ENCODE assay signal across 26 cellular contexts in the genomic region with DNA sequence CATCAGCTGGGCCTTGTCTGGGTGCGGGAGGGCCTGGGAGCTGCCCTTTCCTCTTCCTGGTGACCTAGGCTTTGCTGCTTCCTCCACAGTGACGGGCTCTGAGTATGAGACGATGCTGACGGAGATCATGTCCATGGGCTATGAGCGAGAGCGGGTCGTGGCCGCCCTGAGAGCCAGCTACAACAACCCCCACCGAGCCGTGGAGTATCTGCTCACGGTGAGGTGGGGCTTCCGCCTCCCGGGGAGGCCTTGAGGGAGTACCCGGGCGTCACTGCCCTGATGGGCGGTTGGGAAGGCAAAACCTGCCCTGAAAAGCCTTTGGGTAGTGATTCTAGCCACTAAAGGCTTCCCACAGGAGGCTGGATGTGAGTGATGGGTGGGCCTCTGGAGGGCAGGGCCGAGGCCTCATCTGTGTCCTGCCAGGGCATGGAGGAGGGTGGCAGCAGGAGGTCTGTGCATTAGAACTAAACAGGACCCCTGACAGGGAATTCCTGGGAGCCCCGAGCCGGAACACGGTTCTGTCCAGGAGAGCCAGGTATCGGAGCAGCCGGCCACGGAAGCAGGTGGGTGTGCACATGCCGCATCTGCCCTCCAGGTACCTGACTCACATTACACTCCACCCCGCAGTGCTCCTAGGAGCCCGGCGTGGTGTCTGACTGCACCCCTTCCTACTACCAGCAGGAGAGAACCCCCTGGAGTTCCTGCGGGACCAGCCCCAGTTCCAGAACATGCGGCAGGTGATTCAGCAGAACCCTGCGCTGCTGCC. TPM values are rescaled to one million over a fixed set of nuclear protein-coding genes. Genes with fewer than 3 reads are reported as not detected.
DNase-seq lines count a peak whose midpoint lies in the region; ATAC-seq and TF ChIP-seq lines count a peak whose summit lies in the region.
"Had no signal": no experiment of that assay in that cellular context is flagged by ENCODE, and none has a peak within 500 bp of the region (broad histone marks: within the 10 kb centered on the region; RNA-seq: fewer than 3 reads in every experiment).

No MANE protein-coding gene starts in this region.

- TF ChIP-seq POLR2A in gastrocnemius medialis (IDR thresholded peaks at IDR 0.05): no peak
- no peak for TF ChIP-seq POLR2A in GM18505 (IDR thresholded peaks at IDR 0.05; ENCODE audit: borderline replicate concordance, extremely low read depth, insufficient read depth, insufficient read length)

- peak overlapping the region; percentile 80 for H3K27ac Mint-ChIP-seq in dendritic cell treated with granulocyte-macrophage colony-stimulating factor and Interleukin-4, amounts not matched to agents 40 ng/mL and 50 ng/mL, for 4 days

- peak; percentile 57 for DNase-seq in activated CD8-positive, alpha-beta memory T cell treated with anti-CD3 and anti-CD28 coated beads for 24 hours
- no peak for DNase-seq in activated CD8-positive, alpha-beta memory T cell treated with anti-CD3 and anti-CD28 coated beads, Interleukin-2, amount 50 U/mL, for 4 hours
- DNase-seq in gastrocnemius medialis (no peak), MV-4-11 (lab: John Stamatoyannopoulos, UW) (no peak)
- DNase-seq: activated CD4-positive, CD25-positive, alpha-beta regulatory T cell; amniotic stem cell; COR-L47; DMS79 treated with DMSO at 0.1 percent for 48 hours; heart left ventricle; KG1; left colon; NCI-H187 treated with DMSO at 0.1 percent for 48 hours; NCI-H748 treated with DMSO at 0.1 percent for 48 hours; stimulated activated CD4-positive, alpha-beta T cell treated with anti-CD3 and anti-CD28 coated beads, Interleukin-12 subunit alpha, Interleukin-12 subunit beta, amount 100 ng/mL, for 4 hours; stimulated activated CD4-positive, alpha-beta T cell treated with anti-CD3 and anti-CD28 coated beads, Interleukin-4, amount 100 ng/mL, for 4 hours; upper lobe of right lung had no signal

- TF ChIP-seq EP300 in Ishikawa (IDR thresholded peaks at IDR 0.05; ENCODE audit: borderline replicate concordance): peak; percentile 14; the same call in 1 of the 2 replicates

- no peak overlapping the region for H3K4me3 ChIP-seq in gastrocnemius medialis
- H3K4me3 ChIP-seq: cardiac muscle cell, GM12878, heart left ventricle, ovary, upper lobe of right lung had no signal

- H3K9me3 Mint-ChIP-seq in dendritic cell treated with granulocyte-macrophage colony-stimulating factor and Interleukin-4, amounts not matched to agents 40 ng/mL and 50 ng/mL, for 4 days: no peaks in the 10 kb centered on the region
- H3K9me3 Mint-ChIP-seq: memory B cell had no signal

- H3K4me1 Mint-ChIP-seq in dendritic cell treated with granulocyte-macrophage colony-stimulating factor and Interleukin-4, amounts not matched to agents 40 ng/mL and 50 ng/mL, for 4 days (ENCODE audit: low read depth): peaks cover 71% of the 10 kb centered on the region

- H3K4me3 Mint-ChIP-seq in dendritic cell treated with granulocyte-macrophage colony-stimulating factor and Interleukin-4, amounts not matched to agents 40 ng/mL and 50 ng/mL, for 4 days: no peak overlapping the region
- H3K4me3 Mint-ChIP-seq: memory B cell had no signal

- in situ Hi-C loops in gastrocnemius medialis (cut with MboI; ENCODE audit: low sequenced_read_pairs in 4 of 4): no loop called here

- H3K27me3 Mint-ChIP-seq in dendritic cell treated with granulocyte-macrophage colony-stimulating factor and Interleukin-4, amounts not matched to agents 40 ng/mL and 50 ng/mL, for 4 days: no peaks in the 10 kb centered on the region
- H3K27me3 Mint-ChIP-seq: memory B cell had no signal

- peaks cover 95% of the 10 kb centered on the region for H3K36me3 Mint-ChIP-seq in dendritic cell treated with granulocyte-macrophage colony-stimulating factor and Interleukin-4, amounts not matched to agents 40 ng/mL and 50 ng/mL, for 4 days (ENCODE audit: low read depth)

- no peak for TF ChIP-seq RAD21 in Ishikawa (IDR thresholded peaks at IDR 0.05; ENCODE audit: low read depth)

- ATAC-seq in gastrocnemius medialis (no peak), GM18505 (IDR thresholded peaks at IDR 0.05; ENCODE audit: unreplicated experiment) (no peak), GM21390 (IDR thresholded peaks at IDR 0.05; ENCODE audit: unreplicated experiment) (no peak)
- ATAC-seq: GM12878, heart left ventricle, left colon, right cardiac atrium, upper lobe of right lung had no signal

- H3K36me3 ChIP-seq in gastrocnemius medialis: peaks cover 0 to 71% of the 10 kb centered on the region in 2 donors
- H3K36me3 ChIP-seq: ovary had no signal

- H3K27ac ChIP-seq in gastrocnemius medialis: peak overlapping the region; percentile 57 to 99 (median 96)
- H3K27ac ChIP-seq: cardiac muscle cell, ovary, upper lobe of right lung had no signal

- TF ChIP-seq CTCF in gastrocnemius medialis (IDR thresholded peaks at IDR 0.05 in 4 of 5, conservative IDR thresholded peaks at IDR 0.05 in 1 of 5): no peak

- no peaks in the 10 kb centered on the region for H3K9me3 ChIP-seq in gastrocnemius medialis
- H3K9me3 ChIP-seq: heart left ventricle, ovary, upper lobe of right lung had no signal

- H3K27me3 ChIP-seq in gastrocnemius medialis: no peaks in the 10 kb centered on the region
- H3K27me3 ChIP-seq: cardiac muscle cell, heart left ventricle, ovary, upper lobe of right lung had no signal

- peaks cover 43 to 47% of the 10 kb centered on the region in 2 donors for H3K4me1 ChIP-seq in gastrocnemius medialis

- intact Hi-C loops in dendritic cell treated with granulocyte-macrophage colony-stimulating factor and Interleukin-4, amounts not matched to agents 40 ng/mL and 50 ng/mL, for 4 days (cut with micrococcal nuclease): no loop called here
- intact Hi-C loops in gastrocnemius medialis (cut with DNase I; ENCODE audit: low total_unique reads): loop anchor here (10.0 kb wide), 1 partner anchor 896 kb away; no protein-coding TSS in a partner anchor

TF ChIP-seq in Ishikawa, 13 proteins besides CTCF, POLR2A, EP300 and RAD21:
- TF ChIP-seq TCF12 (IDR thresholded peaks at IDR 0.05; ENCODE audit: low read depth): peak; percentile 32; the same call in 1 of the 2 replicates
- TF ChIP-seq TEAD4 (IDR thresholded peaks at IDR 0.05): no peak
- TF ChIP-seq, protein P1, sequence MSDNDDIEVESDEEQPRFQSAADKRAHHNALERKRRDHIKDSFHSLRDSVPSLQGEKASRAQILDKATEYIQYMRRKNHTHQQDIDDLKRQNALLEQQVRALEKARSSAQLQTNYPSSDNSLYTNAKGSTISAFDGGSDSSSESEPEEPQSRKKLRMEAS (IDR thresholded peaks at IDR 0.05): no peak
- no peak for TF ChIP-seq TAF1 (IDR thresholded peaks at IDR 0.05; ENCODE audit: low read depth)

RNA-seq across cellular contexts. Expression of a gene that starts 3.1 kb away (rescaled TPM):
- 100 to 1,000 TPM; 618 to 949 (median 780) TPM for total RNA-seq in gastrocnemius medialis

RNA-seq across cellular contexts. Expression of a gene that starts 8.2 kb away (rescaled TPM):
- 10 to 100 TPM; 50.7 to 71.0 (median 61.4) TPM for total RNA-seq in gastrocnemius medialis

RNA-seq across cellular contexts. Expression of a gene that starts 10.4 kb away (rescaled TPM):
- total RNA-seq in gastrocnemius medialis: 100 to 1,000 TPM; 110 to 195 (median 135) TPM

RNA-seq across cellular contexts. Expression of a gene that starts 15.3 kb away (rescaled TPM):
- 10 to 100 TPM; 40.7 to 68.8 (median 62.3) TPM for total RNA-seq in gastrocnemius medialis

RNA-seq across cellular contexts. Expression of a gene that starts 20.6 kb away (rescaled TPM):
- not detected for total RNA-seq in gastrocnemius medialis
- total RNA-seq: cardiac muscle cell, myocyte, upper lobe of right lung had no signal
